In the genomic region with DNA sequence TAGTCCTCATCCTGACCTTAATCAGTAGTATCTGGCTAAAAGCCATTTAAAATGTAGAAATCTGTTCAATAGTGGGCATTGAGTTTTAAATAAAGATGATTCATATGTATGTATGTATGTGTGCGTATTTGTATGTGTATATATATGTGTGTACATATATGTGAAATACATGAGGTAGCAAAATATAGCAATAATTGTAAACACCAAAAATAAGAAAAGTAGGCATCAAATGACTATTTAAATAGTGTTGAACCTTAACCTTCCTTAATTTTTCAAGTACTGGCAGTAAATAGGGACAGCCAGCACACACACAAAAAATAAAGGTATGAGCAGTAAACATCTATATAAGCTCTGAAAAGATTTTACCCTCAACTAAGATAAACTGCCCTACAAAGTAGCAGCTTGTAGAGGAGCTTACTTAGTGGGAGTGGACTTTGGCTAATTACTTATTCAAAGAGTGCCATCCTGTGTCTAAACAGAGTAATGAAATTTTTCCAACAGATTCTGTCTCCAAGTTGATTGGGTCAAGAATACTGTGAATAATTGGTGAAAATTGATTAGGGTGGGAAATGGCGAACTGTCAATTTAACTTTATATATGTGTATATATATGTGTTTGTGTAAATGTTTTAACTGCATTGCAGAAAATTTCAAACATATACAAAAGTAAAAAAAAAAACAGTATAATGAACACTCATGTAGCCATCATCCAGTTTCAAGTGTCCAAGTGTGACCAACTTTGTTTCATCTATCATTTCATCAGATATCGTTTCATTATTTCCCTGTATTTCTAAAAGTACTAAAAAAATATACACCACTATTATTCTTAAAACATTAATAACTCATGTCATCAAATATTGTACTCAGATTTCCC, we compare ENCODE assay signal across 8 cellular contexts. TPM values are rescaled to one million over a fixed set of nuclear protein-coding genes. Genes with fewer than 3 reads are reported as not detected.
DNase-seq lines count a peak whose midpoint lies in the region; ATAC-seq and TF ChIP-seq lines count a peak whose summit lies in the region.

No MANE protein-coding gene starts in this region.

- DNase-seq in NCI-H345 (lab: John Stamatoyannopoulos, UW) (peak; percentile 60), adipocyte (ENCODE audit: low read depth) (peak; percentile 88), left cardiac atrium (no peak), putamen (ENCODE audit: low spot score) (peak; percentile 61)
- DNase-seq in activated naive CD4-positive, alpha-beta T cell treated with anti-CD3 and anti-CD28 coated beads, Interleukin-2, amount 50 U/mL, for 16 hours = no peak

- peaks cover 17% of the 10 kb centered on the region for H3K4me1 ChIP-seq in adipocyte (ENCODE audit: control insufficient read depth, insufficient read depth, low read length)

- H3K4me3 ChIP-seq in adipocyte (ENCODE audit: low read length) = peak overlapping the region; percentile 92

- intact Hi-C loops in left cardiac atrium (cut with DNase I) = loop anchor here (2.0 to 10.0 kb wide), 6 partner anchors 379 to 849 kb away; no protein-coding TSS in a partner anchor

- peak; percentile 74 for TF ChIP-seq CTCF in C4-2B (conservative IDR thresholded peaks at IDR 0.05)

- H3K9me3 ChIP-seq in adipocyte (ENCODE audit: control insufficient read depth, low read length) = no peaks in the 10 kb centered on the region

- H3K9ac ChIP-seq in adipocyte (ENCODE audit: low read length) = peak overlapping the region; percentile 93

- H3K27me3 ChIP-seq in adipocyte (replicated peaks; ENCODE audit: control insufficient read depth, insufficient read depth, low read length) = no peaks in the 10 kb centered on the region

- no peak overlapping the region for H3K27ac ChIP-seq in C4-2B

- H3K36me3 ChIP-seq in adipocyte (ENCODE audit: control insufficient read depth, insufficient read depth, low read length, severe bottlenecking) = no peaks in the 10 kb centered on the region

- ATAC-seq in GM18867 (IDR thresholded peaks at IDR 0.05; ENCODE audit: unreplicated experiment) (peak; percentile 59), HG03135 (IDR thresholded peaks at IDR 0.05; ENCODE audit: unreplicated experiment) (peak; percentile 53), left cardiac atrium (peak; percentile 67 to 69)

RNA-seq across cellular contexts. Expression of gene ADAMTS6, which starts 2.0 kb away (rescaled TPM):
- total RNA-seq in left cardiac atrium = 1 to 10 TPM; 1.7 TPM

Comparison
In these comparisons a context has a peak if more than half of its experiments do, and no peak if none do; other contexts are left out.
1. DNase-seq: peak in NCI-H345 (single experiment), adipocyte (single experiment) and putamen (single experiment); none in left cardiac atrium (single experiment) and activated naive CD4-positive, alpha-beta T cell treated with anti-CD3 and anti-CD28 coated beads, Interleukin-2, amount 50 U/mL, for 16 hours (single experiment).
2. Peak in every context shown above with its lines, with median percentiles within 50 percentile points of each other: ATAC-seq.